ENCODE assay signal across 8 cellular contexts in genomic region chr9:127004946-127005769, GRCh38.
DNase-seq lines count a peak whose midpoint lies in the region; ATAC-seq and TF ChIP-seq lines count a peak whose summit lies in the region.

No MANE protein-coding gene starts in this region.

- peaks cover 34% of the 10 kb centered on the region for H3K4me1 Mint-ChIP-seq in activated T-cell treated with anti-CD3 and anti-CD28 coated beads, Interleukin-2, amount 50 U/mL, for 72 hours (ENCODE audit: low read depth)

- H3K27me3 Mint-ChIP-seq in activated T-cell treated with anti-CD3 and anti-CD28 coated beads, Interleukin-2, amount 50 U/mL, for 72 hours (ENCODE audit: low read depth): peaks cover 72% of the 10 kb centered on the region

- no peaks in the 10 kb centered on the region for H3K9me3 ChIP-seq in MM.1S (replicated peaks; ENCODE audit: insufficient read depth, low read length)

- H3K36me3 ChIP-seq in MM.1S (replicated peaks; ENCODE audit: insufficient read depth, low read length): no peaks in the 10 kb centered on the region

- peak overlapping the region; percentile 95 for H3K27ac ChIP-seq in MM.1S (ENCODE audit: low read length)

- peaks cover 43% of the 10 kb centered on the region for H3F3A ChIP-seq in MM.1S (ENCODE audit: insufficient read depth, low read length)

- ATAC-seq in GM21526 (IDR thresholded peaks at IDR 0.05; ENCODE audit: low FRiP score, unreplicated experiment): peak; percentile 92
- ATAC-seq in activated T-cell treated with anti-CD3 and anti-CD28 coated beads, Interleukin-2, amount 50 U/mL, for 72 hours (replicated peaks in 1 of 2): peak; percentile 98 to 99

- no peaks in the 10 kb centered on the region for H3K36me3 Mint-ChIP-seq in activated T-cell treated with anti-CD3 and anti-CD28 coated beads, Interleukin-2, amount 50 U/mL, for 72 hours (ENCODE audit: insufficient read depth in 2 of 2)

- peak overlapping the region; percentile 64 for H3K4me2 ChIP-seq in MM.1S (ENCODE audit: low read depth, low read length)

- DNase-seq in ELR (ENCODE audit: low read depth): peak; percentile 6
- peak; percentile 98 for DNase-seq in MM.1S
- DNase-seq in activated T-cell treated with anti-CD3 and anti-CD28 coated beads, Interleukin-2, amount 50 U/mL, for 72 hours: peak; percentile 80 to 86
- DNase-seq in kidney glomerular epithelial cell (lab: John Stamatoyannopoulos, UW): peak; percentile 9
- peak; percentile 54 for DNase-seq in stromal cell of bone marrow (ENCODE audit: low read depth)
- DNase-seq in SIG-M5 treated with dmso at 0.1 percent for 504 hours (lab: John Stamatoyannopoulos, UW; ENCODE audit: unreplicated experiment): no peak
- no peak for DNase-seq in iPS-NIHi7 (ENCODE audit: extremely low spot score)

- TF ChIP-seq CTCF in MM.1S (IDR thresholded peaks at IDR 0.05; ENCODE audit: low read length): no peak

- H3K27ac Mint-ChIP-seq in activated T-cell treated with anti-CD3 and anti-CD28 coated beads, Interleukin-2, amount 50 U/mL, for 72 hours: peak overlapping the region; percentile 73

- peak overlapping the region; percentile 1; the same call in 1 of the 2 replicates for H3K4me3 ChIP-seq in MM.1S (ENCODE audit: low read length)

- H3K27me3 ChIP-seq in MM.1S (replicated peaks; ENCODE audit: insufficient read depth, low read length): no peaks in the 10 kb centered on the region

- no peaks in the 10 kb centered on the region for H3K9me2 ChIP-seq in MM.1S (replicated peaks; ENCODE audit: insufficient read depth, low read length)

- H3K9me3 Mint-ChIP-seq in activated T-cell treated with anti-CD3 and anti-CD28 coated beads, Interleukin-2, amount 50 U/mL, for 72 hours: no peaks in the 10 kb centered on the region

- H3K79me2 ChIP-seq in MM.1S (ENCODE audit: low read length): peaks cover 4% of the 10 kb centered on the region; the same call in 1 of the 2 replicates

- H3K9ac ChIP-seq in MM.1S (ENCODE audit: low read length): peak overlapping the region; percentile 71

- no peak overlapping the region for H2AFZ ChIP-seq in MM.1S (ENCODE audit: low read length)

- H3K4me3 Mint-ChIP-seq in activated T-cell treated with anti-CD3 and anti-CD28 coated beads, Interleukin-2, amount 50 U/mL, for 72 hours: peak overlapping the region; percentile 57 to 80

- no peaks in the 10 kb centered on the region for H4K20me1 ChIP-seq in MM.1S (ENCODE audit: insufficient read depth, low read length)

- peaks cover 55% of the 10 kb centered on the region for H3K4me1 ChIP-seq in MM.1S (ENCODE audit: low read length)

Comparison
In these comparisons a context has a peak if more than half of its experiments do, and no peak if none do; other contexts are left out.
1. DNase-seq: peak in ELR (single experiment), MM.1S (single experiment), activated T-cell treated with anti-CD3 and anti-CD28 coated beads, Interleukin-2, amount 50 U/mL, for 72 hours (2 of 2), kidney glomerular epithelial cell (single experiment) and stromal cell of bone marrow (single experiment); none in SIG-M5 treated with dmso at 0.1 percent for 504 hours (single experiment) and iPS-NIHi7 (single experiment).